Comparison of ENCODE assay signal across 8 cellular contexts in genomic region chr1:179954494-179955317, GRCh38. TPM values are rescaled to one million over a fixed set of nuclear protein-coding genes. Genes with fewer than 3 reads are reported as not detected.
DNase-seq lines count a peak whose midpoint lies in the region; ATAC-seq and TF ChIP-seq lines count a peak whose summit lies in the region.

TSS of gene CEP350 (plus strand) at chr1:179954810. CDS start at chr1:179986182, 31,372 bp downstream.

- peak; percentile 94 for TF ChIP-seq POLR2A in GM19099 (IDR thresholded peaks at IDR 0.05; ENCODE audit: extremely low read depth, insufficient read length, low read depth)

- peak; percentile 95 for ATAC-seq in HG03432 (IDR thresholded peaks at IDR 0.05; ENCODE audit: unreplicated experiment)

- DNase-seq in AG20443 (ENCODE audit: low spot score) (peak; percentile 95), NCI-H510A (lab: John Stamatoyannopoulos, UW) (peak; percentile 97), cerebellum (ENCODE audit: low spot score) (peak; percentile 92), islet precursor cell (peak; percentile 99)
- DNase-seq in activated CD4-positive, alpha-beta T cell treated with anti-CD3 and anti-CD28 coated beads for 1 hour: peak; percentile 97
- peak; percentile 95 to 97 (median 95) for DNase-seq in stimulated activated CD4-positive, alpha-beta T cell treated with anti-CD3 and anti-CD28 coated beads, Interleukin-12 subunit alpha, Interleukin-12 subunit beta, amount 100 ng/mL, for 48 hours (ENCODE audit: low read depth in 2 of 3, low spot score in 1 of 3)

RNA-seq across cellular contexts. Expression of gene CEP350, which starts in this region (rescaled TPM):
- total RNA-seq in cerebellum: 70.0 TPM

Comparison
In these comparisons a context has a peak if more than half of its experiments do, and no peak if none do; other contexts are left out.
1. Peak in every context shown above with its lines: DNase-seq and ATAC-seq.